ENCODE assay signal across 8 cellular contexts in the genomic region with DNA sequence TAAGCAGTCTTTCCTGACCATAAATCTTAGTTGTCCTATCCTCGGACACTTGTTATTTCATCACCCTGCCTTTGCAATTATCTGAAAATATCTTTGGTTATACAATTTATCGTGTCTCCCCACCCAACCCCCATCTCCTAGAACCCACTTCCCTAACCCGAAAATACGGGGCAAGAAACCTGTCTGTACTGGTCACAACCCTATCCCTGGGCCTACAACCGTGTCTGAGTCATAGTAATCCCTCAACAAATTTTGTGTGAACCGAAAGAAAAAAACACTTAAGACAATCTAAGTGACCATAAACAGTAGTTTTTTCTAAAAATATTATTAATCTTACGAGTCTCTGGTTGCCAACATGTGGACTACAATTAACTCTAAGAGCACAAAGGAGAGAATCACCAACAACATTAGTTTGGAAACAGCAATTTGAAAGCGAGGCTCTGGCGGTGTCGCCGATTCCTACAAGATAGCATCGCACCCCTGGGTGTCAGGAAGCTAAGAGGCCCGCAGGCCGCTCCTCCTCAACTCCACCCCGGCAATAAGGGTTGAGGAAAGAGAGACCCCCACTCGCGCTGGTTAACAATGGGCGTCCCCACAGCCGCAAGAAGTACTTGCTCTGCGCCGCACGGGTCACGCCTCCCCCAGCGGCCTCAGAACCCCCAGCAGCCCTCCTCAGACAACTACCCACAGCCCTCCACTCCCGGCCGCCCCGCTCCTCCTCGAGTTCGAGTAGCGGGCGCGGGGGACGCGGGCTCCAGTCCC. TPM values are rescaled to one million over a fixed set of nuclear protein-coding genes. Genes with fewer than 3 reads are reported as not detected.
DNase-seq lines count a peak whose midpoint lies in the region; ATAC-seq, FAIRE-seq and TF ChIP-seq lines count a peak whose summit lies in the region.
"Not testable (repeated sequence)": the region's sequence is repeated elsewhere in the genome, so short reads cannot be mapped to it uniquely, and the experiment has no call there.

No MANE protein-coding gene starts in this region.

- peak overlapping the region; percentile 92 to 95 (median 95) for H3K4me3 Mint-ChIP-seq in CD4-positive, CD25-positive, alpha-beta regulatory T cell
- peak overlapping the region; percentile 95 for H3K4me3 Mint-ChIP-seq in activated naive CD8-positive, alpha-beta T cell treated with anti-CD3 and anti-CD28 coated beads, Interleukin-2, amount 10 ng/mL, durations not matched to agents 7 days and 5 days
- H3K4me3 Mint-ChIP-seq in memory B cell: peak overlapping the region; percentile 98

- not testable (repeated sequence) for H2AFZ ChIP-seq in PC-9
- H2AFZ ChIP-seq in fibroblast of lung (ENCODE audit: low read length): peak overlapping the region; percentile 88

- peak overlapping the region; percentile 47; the same call in 1 of the 2 replicates for H3K4me2 ChIP-seq in PC-9
- H3K4me2 ChIP-seq in fibroblast of lung (ENCODE audit: extremely low read depth, insufficient read depth, low read length): peak overlapping the region; percentile 13

- H3K4me3 ChIP-seq in CD4-positive, CD25-positive, alpha-beta regulatory T cell (ENCODE audit: low read depth, low read length): peak overlapping the region; percentile 41
- H3K4me3 ChIP-seq in PC-9 (peak overlapping the region; percentile 62; the same call in 1 of the 2 replicates), fibroblast of lung (replicated peaks in 1 of 4; ENCODE audit: control extremely low read depth in 1 of 4, insufficient read depth in 1 of 4, low read depth in 3 of 4, low read length in 4 of 4) (peak overlapping the region; percentile 58 to 68 (median 60)), small intestine (ENCODE audit: low read depth in 1 of 2, low read length in 2 of 2) (peak overlapping the region; percentile 36 to 82)

- peak overlapping the region; percentile 55 for H3K9ac ChIP-seq in fibroblast of lung (ENCODE audit: insufficient read depth, low read length)

- POLR2A ChIA-PET in PC-9 (lab: Charles Lee; ENCODE audit: unreplicated experiment); activated naive CD8-positive, alpha-beta T cell treated with anti-CD3 and anti-CD28 coated beads, Interleukin-2, amount 10 ng/mL, durations not matched to agents 7 days and 5 days (lab: Charles Lee): not testable (repeated sequence)

- H3K36me3 Mint-ChIP-seq in CD4-positive, CD25-positive, alpha-beta regulatory T cell; activated naive CD8-positive, alpha-beta T cell treated with anti-CD3 and anti-CD28 coated beads, Interleukin-2, amount 10 ng/mL, durations not matched to agents 7 days and 5 days; memory B cell: not testable (repeated sequence)

- not testable (repeated sequence) for H3K9me2 ChIP-seq in PC-9 (ENCODE audit: insufficient read depth)

- CTCF ChIA-PET in PC-9 (lab: Charles Lee): not testable (repeated sequence)

- 6 to 12% (median 10%) methylated on average over 6 to 32 of the region's 34 CpGs for WGBS in small intestine, 3 donors

- H3K27ac ChIP-seq in CD4-positive, CD25-positive, alpha-beta regulatory T cell (ENCODE audit: insufficient read depth, low read length, poor library complexity, severe bottlenecking): peak overlapping the region; percentile 61
- H3K27ac ChIP-seq in PC-9: peak overlapping the region; percentile 44; the same call in 1 of the 2 replicates
- not testable (repeated sequence) for H3K27ac ChIP-seq in fibroblast of lung (ENCODE audit: insufficient read depth, low read length)
- peak overlapping the region; percentile 68 to 85 for H3K27ac ChIP-seq in small intestine (ENCODE audit: low read depth in 1 of 2, low read length in 1 of 2)

- H3K36me3 ChIP-seq in CD4-positive, CD25-positive, alpha-beta regulatory T cell (ENCODE audit: control insufficient read depth, insufficient read depth, low read length); PC-9 (ENCODE audit: low read depth); fibroblast of lung (ENCODE audit: control insufficient read depth, insufficient read depth, low read length); small intestine (ENCODE audit: control insufficient read depth in 2 of 2, insufficient read depth in 2 of 2, low read length in 2 of 2): not testable (repeated sequence)

- not testable (repeated sequence) for H3K27me3 ChIP-seq in CD4-positive, CD25-positive, alpha-beta regulatory T cell (ENCODE audit: control insufficient read depth, insufficient read depth, low read length); PC-9 (ENCODE audit: insufficient read depth, low read depth); fibroblast of lung (ENCODE audit: control insufficient read depth, insufficient read depth, low read length); small intestine (ENCODE audit: control insufficient read depth in 2 of 2, insufficient read depth in 2 of 2, low read length in 2 of 2)

- H3K27ac Mint-ChIP-seq in CD4-positive, CD25-positive, alpha-beta regulatory T cell: peak overlapping the region in 2 of 3 donors; percentile 89 to 96
- peak overlapping the region; percentile 96 for H3K27ac Mint-ChIP-seq in activated naive CD8-positive, alpha-beta T cell treated with anti-CD3 and anti-CD28 coated beads, Interleukin-2, amount 10 ng/mL, durations not matched to agents 7 days and 5 days
- peak overlapping the region; percentile 92 for H3K27ac Mint-ChIP-seq in memory B cell

- H3K27me3 Mint-ChIP-seq in CD4-positive, CD25-positive, alpha-beta regulatory T cell; activated naive CD8-positive, alpha-beta T cell treated with anti-CD3 and anti-CD28 coated beads, Interleukin-2, amount 10 ng/mL, durations not matched to agents 7 days and 5 days; memory B cell: not testable (repeated sequence)

- TF ChIP-seq CTCF in PC-9 (conservative IDR thresholded peaks at IDR 0.05); fibroblast of lung (conservative IDR thresholded peaks at IDR 0.05 in 1 of 2, IDR thresholded peaks at IDR 0.05 in 1 of 2; ENCODE audit: low read depth in 1 of 2, low read length in 2 of 2): not testable (repeated sequence)

- FAIRE-seq in small intestine (lab: Jason Lieb, UNC): not testable (repeated sequence)

- not testable (repeated sequence) for H4K20me1 ChIP-seq in PC-9 (ENCODE audit: insufficient read depth); fibroblast of lung (ENCODE audit: control insufficient read depth, extremely low read depth, insufficient read depth, low read length)

- H3K4me1 ChIP-seq in CD4-positive, CD25-positive, alpha-beta regulatory T cell (ENCODE audit: control insufficient read depth, insufficient read depth, low read length, poor library complexity, severe bottlenecking); PC-9 (replicated peaks; ENCODE audit: insufficient read depth); fibroblast of lung (ENCODE audit: control insufficient read depth, extremely low read depth, insufficient read depth, low read length); small intestine (ENCODE audit: control insufficient read depth in 2 of 2, insufficient read depth in 1 of 2, low read depth in 1 of 2, low read length in 1 of 2): not testable (repeated sequence)

- H3F3A ChIP-seq in PC-9 (ENCODE audit: insufficient read depth, low read depth): not testable (repeated sequence)

- H3K4me1 Mint-ChIP-seq in CD4-positive, CD25-positive, alpha-beta regulatory T cell: peaks cover 7 to 20% (median 14%) of the 10 kb centered on the region in 4 donors
- H3K4me1 Mint-ChIP-seq in activated naive CD8-positive, alpha-beta T cell treated with anti-CD3 and anti-CD28 coated beads, Interleukin-2, amount 10 ng/mL, durations not matched to agents 7 days and 5 days; memory B cell: not testable (repeated sequence)

- H3K79me2 ChIP-seq in PC-9 (ENCODE audit: low read depth); fibroblast of lung (ENCODE audit: control insufficient read depth, insufficient read depth, low read length): not testable (repeated sequence)

- intact Hi-C loops in PC-9 (cut with micrococcal nuclease; ENCODE audit: unreplicated experiment): not testable (repeated sequence)

- not testable (repeated sequence) for H3K9me3 ChIP-seq in CD4-positive, CD25-positive, alpha-beta regulatory T cell (ENCODE audit: control insufficient read depth in 2 of 2, low read length in 2 of 2); PC-9 (ENCODE audit: insufficient read depth, low read depth); fibroblast of lung (ENCODE audit: control insufficient read depth, insufficient read depth, low read depth, low read length); small intestine (ENCODE audit: control insufficient read depth, low read depth)

- not testable (repeated sequence) for H3K9me3 Mint-ChIP-seq in CD4-positive, CD25-positive, alpha-beta regulatory T cell; activated naive CD8-positive, alpha-beta T cell treated with anti-CD3 and anti-CD28 coated beads, Interleukin-2, amount 10 ng/mL, durations not matched to agents 7 days and 5 days; memory B cell

- not testable (repeated sequence) for BruUV-seq in PC-9 (replicated peaks; lab: Mats Ljungman, UMichigan)

- DNase-seq in CD4-positive, CD25-positive, alpha-beta regulatory T cell; PC-9; activated naive CD8-positive, alpha-beta T cell treated with anti-CD3 and anti-CD28 coated beads, Interleukin-2, amount 10 ng/mL, durations not matched to agents 7 days and 5 days; fibroblast of lung (ENCODE audit: low read depth in 2 of 2); memory B cell (ENCODE audit: low spot score in 2 of 2); small intestine: not testable (repeated sequence)

- peak; percentile 35 to 40 for ATAC-seq in CD4-positive, CD25-positive, alpha-beta regulatory T cell (ENCODE audit: low read depth in 2 of 2)
- ATAC-seq in GM21423 (IDR thresholded peaks at IDR 0.05; ENCODE audit: unreplicated experiment): peak; percentile 32
- ATAC-seq in HG03159 (IDR thresholded peaks at IDR 0.05; ENCODE audit: unreplicated experiment): peak; percentile 36
- peak; percentile 60 for ATAC-seq in activated naive CD8-positive, alpha-beta T cell treated with anti-CD3 and anti-CD28 coated beads, Interleukin-2, amount 10 ng/mL, durations not matched to agents 7 days and 5 days (ENCODE audit: low read depth)
- peak; percentile 46 for ATAC-seq in memory B cell (ENCODE audit: low read depth)

RNA-seq across cellular contexts. Expression of a gene that starts 0.5 kb away (rescaled TPM):
- 48.9 TPM for total RNA-seq in CD4-positive, CD25-positive, alpha-beta regulatory T cell
- 1 to 10 TPM; 3.2 to 5.1 (median 4.1) TPM for polyA plus RNA-seq in CD4-positive, CD25-positive, alpha-beta regulatory T cell
- total RNA-seq in PC-9 (2021): 36.9 and 45.5 TPM in 2 replicates
- 10 to 100 TPM; 21.0 to 24.3 TPM for total RNA-seq in activated naive CD8-positive, alpha-beta T cell treated with anti-CD3 and anti-CD28 coated beads, Interleukin-2, amount 10 ng/mL, durations not matched to agents 7 days and 5 days
- total RNA-seq in fibroblast of lung: 14.4 and 25.1 TPM in 2 replicates
- 4.2 and 7.0 TPM in 2 replicates for polyA plus RNA-seq in fibroblast of lung
- polyA plus RNA-seq in fibroblast of lung (2012): 3.8 and 4.1 TPM in 2 replicates
- 0.82 TPM in 1 of 2 replicates, not detected in the other for polyA minus RNA-seq in fibroblast of lung (ENCODE audit: low replicate concordance)
- 1 to 10 TPM; 1.9 to 4.2 (median 2.5) TPM for polyA plus RNA-seq in small intestine

RNA-seq across cellular contexts. Expression of a gene that starts 56.7 kb away (rescaled TPM):
- total RNA-seq in CD4-positive, CD25-positive, alpha-beta regulatory T cell: 8.2 TPM
- under 1 TPM in 3 of 4 donors, not detected in 1; 0.14 to 0.79 (median 0.41) TPM for polyA plus RNA-seq in CD4-positive, CD25-positive, alpha-beta regulatory T cell
- total RNA-seq in PC-9 (2021) (16.2 and 19.9 TPM in 2 replicates), fibroblast of lung (0.26 and 0.50 TPM in 2 replicates)
- under 1 TPM in 1 of 2 experiments, not detected in 1; 0.94 TPM for total RNA-seq in activated naive CD8-positive, alpha-beta T cell treated with anti-CD3 and anti-CD28 coated beads, Interleukin-2, amount 10 ng/mL, durations not matched to agents 7 days and 5 days
- polyA plus RNA-seq in fibroblast of lung (0.11 and 0.36 TPM in 2 replicates), small intestine (1 to 10 TPM in 1 of 3 donors, under 1 TPM in 1, not detected in 1; 0.81 to 1.0 TPM)
- 0.05 and 0.21 TPM in 2 replicates for polyA plus RNA-seq in fibroblast of lung (2012)
- not detected in 2 replicates for polyA minus RNA-seq in fibroblast of lung (ENCODE audit: low replicate concordance)
